12 cellular contexts compared by ENCODE assay signal in genomic region chr5:139635191-139635590, GRCh38. TPM values are rescaled to one million over a fixed set of nuclear protein-coding genes. Genes with fewer than 3 reads are reported as not detected.
DNase-seq lines count a peak whose midpoint lies in the region; ATAC-seq, FAIRE-seq and TF ChIP-seq lines count a peak whose summit lies in the region.
"Had no signal": no experiment of that assay in that cellular context is flagged by ENCODE, and none has a peak within 500 bp of the region (broad histone marks: within the 10 kb centered on the region; RNA-seq: fewer than 3 reads in every experiment).

No MANE protein-coding gene starts in this region.

- no peaks in the 10 kb centered on the region for H4K20me1 ChIP-seq in HepG2 (ENCODE audit: insufficient read depth, low read length)

- H3K9me3 ChIP-seq in HepG2 (ENCODE audit: low read length) (no peaks in the 10 kb centered on the region), right lobe of liver (no peaks in the 10 kb centered on the region), ascending aorta (no peaks in the 10 kb centered on the region)
- no peaks in the 10 kb centered on the region for H3K9me3 ChIP-seq in naive thymus-derived CD4-positive, alpha-beta T cell (ENCODE audit: control insufficient read depth in 2 of 3, low read length in 3 of 3)
- H3K9me3 ChIP-seq: tibial artery had no signal

- FAIRE-seq in HepG2 (lab: Jason Lieb, UNC): no peak

- H3K27ac ChIP-seq in HepG2 (ENCODE audit: extremely low read length, insufficient read depth, low read length): no peak overlapping the region
- H3K27ac ChIP-seq in right lobe of liver: no peak overlapping the region
- peak overlapping the region; percentile 49 to 54 for H3K27ac ChIP-seq in ascending aorta
- H3K27ac ChIP-seq in naive thymus-derived CD4-positive, alpha-beta T cell (ENCODE audit: low read depth, low read length): no peak overlapping the region

- intact Hi-C loops in HepG2 (cut with micrococcal nuclease; ENCODE audit: unreplicated experiment) (loop anchor here (10.0 kb wide), 1 partner anchor 210 kb away; no protein-coding TSS in a partner anchor), right lobe of liver (cut with DNase I) (loop anchor here (5.0 kb wide), 2 partner anchors 52 to 132 kb away; no protein-coding TSS in a partner anchor), ascending aorta (cut with DNase I) (loop anchor here (5.0 kb wide), 1 partner anchor 212 kb away; no protein-coding TSS in a partner anchor)
- intact Hi-C loops in naive thymus-derived CD4-positive, alpha-beta T cell (cut with micrococcal nuclease): loop anchor here in 1 of 2 donors (5.0 to 10.0 kb wide), 2 partner anchors 112 to 210 kb away; no protein-coding TSS in a partner anchor

- TF ChIP-seq EP300 in HepG2 (IDR thresholded peaks at IDR 0.05; ENCODE audit: low read depth in 2 of 2, low read length in 2 of 2) (no peak), HepG2 (CRISPR knock-in tag; IDR thresholded peaks at IDR 0.05; ENCODE audit: borderline replicate concordance) (no peak)

- no peak for TF ChIP-seq RAD21 in HepG2 (CRISPR knock-in tag; IDR thresholded peaks at IDR 0.05)

- peak overlapping the region in 6 of 10 donors; percentile 33 to 88 (median 69) for H3K4me3 Mint-ChIP-seq in naive thymus-derived CD4-positive, alpha-beta T cell

- POLR2A ChIA-PET in HepG2 (lab: Yijun Ruan, JAX): interaction anchor here (0.7 to 4.6 kb wide), 9 partner anchors 12 to 132 kb away, joined by 3 to 95 read pairs (median 4); partner anchors contain the start of gene CXXC5
- POLR2A ChIA-PET in naive thymus-derived CD4-positive, alpha-beta T cell (lab: Charles Lee): interaction anchor here (0.6 to 2.4 kb wide), 5 partner anchors 70 to 339 kb away, joined by 3 to 8 read pairs (median 4); no protein-coding TSS in a partner anchor

- H3K79me2 ChIP-seq in HepG2 (ENCODE audit: insufficient read depth, low read length): no peaks in the 10 kb centered on the region

- H3K36me3 ChIP-seq in HepG2 (replicated peaks in 1 of 2; ENCODE audit: control insufficient read depth in 1 of 2, insufficient read depth in 2 of 2, low read length in 2 of 2) (no peaks in the 10 kb centered on the region), right lobe of liver (no peaks in the 10 kb centered on the region), ascending aorta (peaks cover 0 to 9% of the 10 kb centered on the region in 2 donors)
- no peaks in the 10 kb centered on the region for H3K36me3 ChIP-seq in naive thymus-derived CD4-positive, alpha-beta T cell (ENCODE audit: control insufficient read depth in 2 of 3, insufficient read depth in 3 of 3, low read length in 3 of 3)
- H3K36me3 ChIP-seq: WERI-Rb-1 had no signal

- H2AFZ ChIP-seq in HepG2 (ENCODE audit: low read length): no peak overlapping the region

- BruUV-seq in HepG2 (replicated peaks; lab: Mats Ljungman, UMichigan): no TSS peak

- no peak overlapping the region for H3K4me2 ChIP-seq in HepG2 (ENCODE audit: low read depth, low read length)

- in situ Hi-C loops in HepG2 (cut with HindIII; ENCODE audit: extremely low pct_ligation_motif_present, low pct_unique_long_range_greater_than_20kb): loop anchor here (5.0 to 25.0 kb wide), 2 partner anchors 72 to 327 kb away; no protein-coding TSS in a partner anchor

- H3K27ac Mint-ChIP-seq in naive thymus-derived CD4-positive, alpha-beta T cell: peak overlapping the region in 5 of 9 donors; percentile 23 to 87 (median 59)

- DNase-seq in HepG2 (ENCODE audit: low spot score) (no peak), right lobe of liver (no peak), ascending aorta (ENCODE audit: low spot score in 2 of 2) (no peak), SKM-1 treated with dmso at 0.1 percent for 144 hours (lab: John Stamatoyannopoulos, UW; ENCODE audit: unreplicated experiment) (no peak), NCI-H187 (lab: John Stamatoyannopoulos, UW) (no peak), DMS153 (lab: John Stamatoyannopoulos, UW) (no peak), SK-N-DZ (ENCODE audit: low spot score) (no peak)
- DNase-seq in naive thymus-derived CD4-positive, alpha-beta T cell: no peak
- DNase-seq: stimulated activated CD4-positive, alpha-beta T cell treated with anti-CD3 and anti-CD28 coated beads, Interleukin-4, amount 100 ng/mL, for 1 hour had no signal

- H3K27me3 ChIP-seq in HepG2 (ENCODE audit: control insufficient read depth in 1 of 2, insufficient read depth in 2 of 2, low read length in 2 of 2) (no peaks in the 10 kb centered on the region), right lobe of liver (no peaks in the 10 kb centered on the region), ascending aorta (no peaks in the 10 kb centered on the region)
- H3K27me3 ChIP-seq in naive thymus-derived CD4-positive, alpha-beta T cell (ENCODE audit: control insufficient read depth in 2 of 2, insufficient read depth in 2 of 2, low read length in 2 of 2): no peaks in the 10 kb centered on the region
- H3K27me3 ChIP-seq: tibial artery had no signal

- TF ChIP-seq POLR2A in HepG2 (IDR thresholded peaks at IDR 0.05; ENCODE audit: insufficient read depth in 1 of 2, low read depth in 2 of 2, low read length in 2 of 2) (no peak), right lobe of liver (IDR thresholded peaks at IDR 0.05) (no peak)

- CTCF ChIA-PET in HepG2 (lab: Yijun Ruan, JAX; ENCODE audit: low intra/inter-chr PET ratio, low total read pairs): interaction anchor here (1.8 to 2.9 kb wide), 3 partner anchors 15 to 131 kb away, joined by 10 to 19 read pairs (median 10); no protein-coding TSS in a partner anchor
- CTCF ChIA-PET in naive thymus-derived CD4-positive, alpha-beta T cell (lab: Charles Lee): interaction anchor here (1.1 to 4.8 kb wide), 12 partner anchors 8 to 131 kb away, joined by 3 to 41 read pairs (median 6); partner anchors contain the start of gene CXXC5

- H3K4me3 ChIP-seq in HepG2 (replicated peaks in 1 of 3; ENCODE audit: insufficient read depth in 1 of 3, low read depth in 2 of 3, low read length in 3 of 3) (no peak overlapping the region), right lobe of liver (no peak overlapping the region), ascending aorta (no peak overlapping the region)
- H3K4me3 ChIP-seq in naive thymus-derived CD4-positive, alpha-beta T cell (ENCODE audit: low read length): no peak overlapping the region
- H3K4me3 ChIP-seq: tibial artery had no signal

- peaks cover 0 to 5% (median 0%) of the 10 kb centered on the region in 5 donors for H3K36me3 Mint-ChIP-seq in naive thymus-derived CD4-positive, alpha-beta T cell

- no peak overlapping the region for H3K9ac ChIP-seq in HepG2 (ENCODE audit: insufficient read depth, low read depth, low read length)

- no peak for ATAC-seq in HepG2
- no peak for ATAC-seq in right lobe of liver
- no peak for ATAC-seq in naive thymus-derived CD4-positive, alpha-beta T cell

- H3K27me3 Mint-ChIP-seq in naive thymus-derived CD4-positive, alpha-beta T cell: peaks cover 0 to 5% (median 0%) of the 10 kb centered on the region in 5 donors

- TF ChIP-seq CTCF in HepG2 (CRISPR knock-in tag; IDR thresholded peaks at IDR 0.05) (no peak), right lobe of liver (IDR thresholded peaks at IDR 0.05) (no peak), ascending aorta (IDR thresholded peaks at IDR 0.05) (no peak)

- 91% methylated on average over 1 of the region's 1 CpG for WGBS in HepG2 (ENCODE audit: low lambda C conversion rate)
- 43% methylated on average over 1 of the region's 1 CpG for WGBS in right lobe of liver (ENCODE audit: insufficient coverage, low coverage, low lambda C conversion rate, missing lambda C conversion rate)

- H3K4me1 Mint-ChIP-seq in naive thymus-derived CD4-positive, alpha-beta T cell: peaks cover 22 to 50% (median 45%) of the 10 kb centered on the region in 7 donors

- peaks cover 0 to 2% (median 0%) of the 10 kb centered on the region in 11 donors for H3K9me3 Mint-ChIP-seq in naive thymus-derived CD4-positive, alpha-beta T cell
- H3K9me3 Mint-ChIP-seq: CD14-positive monocyte had no signal

- peaks cover 69% of the 10 kb centered on the region for H3K4me1 ChIP-seq in HepG2 (ENCODE audit: insufficient read depth, low read length)
- peaks cover 8 to 51% (median 26%) of the 10 kb centered on the region in 4 donors for H3K4me1 ChIP-seq in right lobe of liver
- peaks cover 10 to 33% of the 10 kb centered on the region in 2 donors for H3K4me1 ChIP-seq in ascending aorta
- H3K4me1 ChIP-seq in naive thymus-derived CD4-positive, alpha-beta T cell (ENCODE audit: control insufficient read depth in 2 of 2, insufficient read depth in 2 of 2, low read length in 2 of 2): peaks cover 27 to 28% of the 10 kb centered on the region in 2 donors

RNA-seq across cellular contexts. Expression of gene CXXC5, which starts 13.0 kb away (rescaled TPM):
- total RNA-seq in HepG2 (2016; rRNA removed; fragmentation: Illumina TruSeq; extraction: Trizol) (30.7 and 33.0 TPM in 2 replicates), right lobe of liver (10 to 100 TPM; 44.5 to 84.9 (median 66.4) TPM), ascending aorta (41.9 TPM)
- total RNA-seq in HepG2 (2016; cell fraction: cytosol; rRNA removed; fragmentation: Illumina TruSeq; extraction: Trizol; ENCODE audit: low read depth): 7.4 and 8.6 TPM in 2 replicates
- 30.5 and 33.5 TPM in 2 replicates for total RNA-seq in HepG2 (2016; cell fraction: insoluble cytoplasmic fraction; rRNA removed; fragmentation: Illumina TruSeq; extraction: Trizol)
- 32.7 and 37.9 TPM in 2 replicates for total RNA-seq in HepG2 (2016; cell fraction: membrane; rRNA removed; fragmentation: Illumina TruSeq; extraction: Trizol)
- total RNA-seq in HepG2 (2016; cell fraction: nucleus; rRNA removed; fragmentation: Illumina TruSeq; extraction: Trizol): 17.6 and 21.1 TPM in 2 replicates
- 27.9 and 32.3 TPM in 2 replicates for polyA plus RNA-seq in HepG2 (2011; rRNA removed)
- 20.7 and 35.7 TPM in 2 replicates for polyA plus RNA-seq in HepG2 (2011; cell fraction: cytosol; rRNA removed)
- polyA plus RNA-seq in HepG2 (2011; cell fraction: nucleus; rRNA removed): 20.0 and 30.1 TPM in 2 replicates
- polyA plus RNA-seq in HepG2 (2012): 21.9 and 26.2 TPM in 2 replicates
- 7.7 and 8.6 TPM in 2 replicates for polyA plus RNA-seq in HepG2 (2016; cell fraction: cytosol; fragmentation: Illumina TruSeq; extraction: Trizol; ENCODE audit: low read depth)
- 46.9 and 51.9 TPM in 2 replicates for polyA plus RNA-seq in HepG2 (2016; cell fraction: insoluble cytoplasmic fraction; fragmentation: Illumina TruSeq; extraction: Trizol; ENCODE audit: low read depth)
- 30.1 and 31.3 TPM in 2 replicates for polyA plus RNA-seq in HepG2 (2016; cell fraction: membrane; fragmentation: Illumina TruSeq; extraction: Trizol; ENCODE audit: low read depth)
- 39.0 and 44.0 TPM in 2 replicates for polyA plus RNA-seq in HepG2 (2016; cell fraction: nucleus; fragmentation: Illumina TruSeq; extraction: Trizol; ENCODE audit: insufficient read depth, low read depth)
- polyA minus RNA-seq in HepG2 (2011; rRNA and poly(A)+ RNA removed; ENCODE audit: low replicate concordance): 13.2 and 63.5 TPM in 2 replicates
- polyA minus RNA-seq in HepG2 (2011; cell fraction: cytosol; rRNA and poly(A)+ RNA removed): 26.9 and 37.6 TPM in 2 replicates
- polyA minus RNA-seq in HepG2 (2011; cell fraction: nucleus; rRNA and poly(A)+ RNA removed): 18.7 and 20.6 TPM in 2 replicates
- total RNA-seq in naive thymus-derived CD4-positive, alpha-beta T cell: 10 to 100 TPM in 1 of 5 experiments, 1 to 10 TPM in 3, under 1 TPM in 1; 0.73 to 21.4 (median 3.5) TPM
- polyA plus RNA-seq in naive thymus-derived CD4-positive, alpha-beta T cell: 1 to 10 TPM; 1.7 to 2.2 TPM
- polyA plus RNA-seq in SK-N-DZ (2014; cell fraction: cytosol; rRNA removed): 24.9 and 31.1 TPM in 2 replicates
- 15.4 and 23.8 TPM in 2 replicates for polyA plus RNA-seq in SK-N-DZ (2014; cell fraction: nucleus; rRNA removed)

Comparison
In these comparisons a context has a peak if more than half of its experiments do, and no peak if none do; other contexts are left out.
1. H3K27ac ChIP-seq: peak in ascending aorta (2 of 2); none in HepG2 (single experiment), right lobe of liver (0 of 3) and naive thymus-derived CD4-positive, alpha-beta T cell (single experiment).